8 cellular contexts compared by ENCODE assay signal in the genomic region with DNA sequence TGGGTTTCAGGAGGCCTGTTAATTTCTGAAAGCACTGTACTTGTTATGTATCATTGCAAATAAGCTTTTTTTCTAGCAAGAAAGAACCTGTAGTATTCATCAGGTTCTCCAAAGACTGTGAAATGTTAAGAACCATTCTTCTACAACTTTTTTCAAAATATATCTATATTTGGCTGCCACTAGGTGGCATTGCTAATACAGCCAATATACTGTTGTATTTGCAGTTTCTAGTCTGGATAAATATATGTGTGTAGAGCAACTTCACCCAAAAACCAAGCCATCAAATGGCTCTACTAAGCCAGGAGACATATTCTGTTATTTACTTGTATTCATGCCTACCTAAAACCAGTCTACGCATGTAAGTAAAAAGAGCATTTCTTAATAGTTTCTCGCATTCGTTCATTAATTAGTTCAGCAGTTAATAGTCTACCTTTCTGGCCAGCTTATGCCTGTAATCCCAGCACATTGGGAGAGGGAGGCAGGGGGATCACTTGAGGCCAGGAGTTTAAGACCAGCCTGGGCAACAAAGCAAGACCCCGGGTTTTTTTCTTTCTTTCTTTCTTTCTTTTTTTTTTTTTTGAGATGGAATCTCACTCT. TPM values are rescaled to one million over a fixed set of nuclear protein-coding genes. Genes with fewer than 3 reads are reported as not detected.
DNase-seq lines count a peak whose midpoint lies in the region; ATAC-seq and TF ChIP-seq lines count a peak whose summit lies in the region.

No MANE protein-coding gene starts in this region.

- H3K9me3 ChIP-seq in adrenal gland (replicated peaks in 1 of 3), result no peaks in the 10 kb centered on the region
- H3K9me3 ChIP-seq in thyroid gland, result no peaks in the 10 kb centered on the region

- TF ChIP-seq CTCF in adrenal gland (IDR thresholded peaks at IDR 0.05) (peak; percentile 51 to 76 (median 63)), thyroid gland (IDR thresholded peaks at IDR 0.05) (peak; percentile 29 to 64 (median 58))

- H3K36me3 Mint-ChIP-seq in activated CD8-positive, alpha-beta memory T cell treated with anti-CD3 and anti-CD28 coated beads, Interleukin-2, amount 10 ng/mL, durations not matched to agents 7 days and 5 days, result peaks cover 14% of the 10 kb centered on the region

- peaks cover 20% of the 10 kb centered on the region for H3K4me1 Mint-ChIP-seq in activated CD8-positive, alpha-beta memory T cell treated with anti-CD3 and anti-CD28 coated beads, Interleukin-2, amount 10 ng/mL, durations not matched to agents 7 days and 5 days

- no peak for DNase-seq in activated CD8-positive, alpha-beta memory T cell treated with anti-CD3 and anti-CD28 coated beads, Interleukin-2, amount 10 ng/mL, durations not matched to agents 7 days and 5 days
- DNase-seq in activated CD8-positive, alpha-beta memory T cell treated with anti-CD3 and anti-CD28 coated beads for 24 hours, result no peak
- peak; percentile 33 for DNase-seq in NCI-H1436 (lab: John Stamatoyannopoulos, UW)
- DNase-seq in adrenal gland, result no peak
- peak; percentile 26 for DNase-seq in iPS-NIHi11 (ENCODE audit: low spot score)
- no peak for DNase-seq in thyroid gland
- no peak for DNase-seq in COLO668 (lab: John Stamatoyannopoulos, UW; ENCODE audit: unreplicated experiment)

- H3K4me3 Mint-ChIP-seq in activated CD8-positive, alpha-beta memory T cell treated with anti-CD3 and anti-CD28 coated beads, Interleukin-2, amount 10 ng/mL, durations not matched to agents 7 days and 5 days, result no peak overlapping the region

- peak; percentile 52 for ATAC-seq in activated CD8-positive, alpha-beta memory T cell treated with anti-CD3 and anti-CD28 coated beads, Interleukin-2, amount 10 ng/mL, durations not matched to agents 7 days and 5 days
- ATAC-seq in HG03439 (IDR thresholded peaks at IDR 0.05; ENCODE audit: unreplicated experiment), result no peak

- no peaks in the 10 kb centered on the region for H3K36me3 ChIP-seq in adrenal gland (replicated peaks in 1 of 2)
- no peaks in the 10 kb centered on the region for H3K36me3 ChIP-seq in thyroid gland

- CTCF ChIA-PET in activated CD8-positive, alpha-beta memory T cell treated with anti-CD3 and anti-CD28 coated beads, Interleukin-2, amount 10 ng/mL, durations not matched to agents 7 days and 5 days (lab: Charles Lee), result interaction anchor here (0.6 to 5.0 kb wide), 13 partner anchors 13 to 436 kb away, joined by 3 to 27 read pairs (median 3); no protein-coding TSS in a partner anchor

- no peak overlapping the region for H3K27ac ChIP-seq in adrenal gland
- H3K27ac ChIP-seq in thyroid gland, result no peak overlapping the region

- no peaks in the 10 kb centered on the region for H3K27me3 ChIP-seq in adrenal gland
- no peaks in the 10 kb centered on the region for H3K27me3 ChIP-seq in thyroid gland

- intact Hi-C loops in adrenal gland (cut with DNase I), result no loop called here
- intact Hi-C loops in thyroid gland (cut with DNase I), result loop anchor here (5.0 kb wide), 1 partner anchor 290 kb away; no protein-coding TSS in a partner anchor

- H3K4me3 ChIP-seq in adrenal gland (no peak overlapping the region), thyroid gland (replicated peaks in 1 of 3) (no peak overlapping the region)

- H3K4me1 ChIP-seq in adrenal gland (replicated peaks in 1 of 2) (no peaks in the 10 kb centered on the region), thyroid gland (no peaks in the 10 kb centered on the region)

- 85 to 91% (median 88%) methylated on average over 4 of the region's 4 CpGs for WGBS in adrenal gland, 4 donors
- 94 to 97% methylated on average over 4 of the region's 4 CpGs for WGBS in thyroid gland, 2 donors

- peak overlapping the region; percentile 37 for H3K27ac Mint-ChIP-seq in activated CD8-positive, alpha-beta memory T cell treated with anti-CD3 and anti-CD28 coated beads, Interleukin-2, amount 10 ng/mL, durations not matched to agents 7 days and 5 days

- TF ChIP-seq POLR2A in adrenal gland (IDR thresholded peaks at IDR 0.05), result no peak
- no peak for TF ChIP-seq POLR2A in thyroid gland (IDR thresholded peaks at IDR 0.05)

- no peaks in the 10 kb centered on the region for H3K9me3 Mint-ChIP-seq in activated CD8-positive, alpha-beta memory T cell treated with anti-CD3 and anti-CD28 coated beads, Interleukin-2, amount 10 ng/mL, durations not matched to agents 7 days and 5 days (ENCODE audit: low read depth)

- H3K27me3 Mint-ChIP-seq in activated CD8-positive, alpha-beta memory T cell treated with anti-CD3 and anti-CD28 coated beads, Interleukin-2, amount 10 ng/mL, durations not matched to agents 7 days and 5 days, result no peaks in the 10 kb centered on the region

RNA-seq across cellular contexts. Expression of gene VMP1, which starts 39.5 kb away (rescaled TPM):
- 100 to 1,000 TPM; 279 to 396 TPM for total RNA-seq in activated CD8-positive, alpha-beta memory T cell treated with anti-CD3 and anti-CD28 coated beads, Interleukin-2, amount 10 ng/mL, durations not matched to agents 7 days and 5 days
- total RNA-seq in adrenal gland, result 100 to 1,000 TPM in 7 of 8 donors, 10 to 100 TPM in 1; 52.4 to 335 (median 184) TPM
- polyA plus RNA-seq in adrenal gland, result 100 to 1,000 TPM; 118 to 137 (median 123) TPM
- total RNA-seq in thyroid gland, result 100 to 1,000 TPM in 3 of 4 donors, 10 to 100 TPM in 1; 98.5 to 168 (median 125) TPM

RNA-seq across cellular contexts. Expression of gene PTRH2, which starts 39.7 kb away (rescaled TPM):
- total RNA-seq in activated CD8-positive, alpha-beta memory T cell treated with anti-CD3 and anti-CD28 coated beads, Interleukin-2, amount 10 ng/mL, durations not matched to agents 7 days and 5 days, result 10 to 100 TPM; 28.2 to 37.8 TPM
- total RNA-seq in adrenal gland, result 10 to 100 TPM; 17.9 to 61.7 (median 26.2) TPM
- 10 to 100 TPM; 30.8 to 96.7 (median 68.5) TPM for polyA plus RNA-seq in adrenal gland
- total RNA-seq in thyroid gland, result 10 to 100 TPM in 3 of 4 donors, 1 to 10 TPM in 1; 9.6 to 27.4 (median 21.7) TPM

Comparison
In these comparisons a context has a peak if more than half of its experiments do, and no peak if none do; other contexts are left out.
1. DNase-seq: peak in NCI-H1436 (single experiment) and iPS-NIHi11 (single experiment); none in activated CD8-positive, alpha-beta memory T cell treated with anti-CD3 and anti-CD28 coated beads, Interleukin-2, amount 10 ng/mL, durations not matched to agents 7 days and 5 days (single experiment), activated CD8-positive, alpha-beta memory T cell treated with anti-CD3 and anti-CD28 coated beads for 24 hours (single experiment), adrenal gland (0 of 7), thyroid gland (0 of 2) and COLO668 (single experiment).